8 cellular contexts compared by ENCODE assay signal in genomic region chr18:23618862-23619387, GRCh38. TPM values are rescaled to one million over a fixed set of nuclear protein-coding genes. Genes with fewer than 3 reads are reported as not detected.
A peak's percentile ranks its signal among the peaks of the same experiment; 100 is the strongest.
DNase-seq lines count a peak whose midpoint lies in the region; ATAC-seq, FAIRE-seq and TF ChIP-seq lines count a peak whose summit lies in the region.

No MANE protein-coding gene starts in this region.

- no peaks in the 10 kb centered on the region for H3K36me3 ChIP-seq in upper lobe of left lung

- TF ChIP-seq POLR2A in upper lobe of left lung (IDR thresholded peaks at IDR 0.05): peak in 1 of 4 donors; percentile 25

- H3K4me1 Mint-ChIP-seq in central memory CD8-positive, alpha-beta T cell: peaks cover 6% of the 10 kb centered on the region

- 30 to 35% methylated on average over 13 to 18 of the region's 18 CpGs for WGBS in upper lobe of left lung, 2 donors

- H3K36me3 Mint-ChIP-seq in central memory CD8-positive, alpha-beta T cell (ENCODE audit: insufficient read depth): no peaks in the 10 kb centered on the region

- H3K9me3 Mint-ChIP-seq in central memory CD8-positive, alpha-beta T cell: no peaks in the 10 kb centered on the region

- FAIRE-seq in GM18507 (lab: Jason Lieb, UNC): peak; percentile 66

- peak in 1 of 6 experiments; percentile 39 for TF ChIP-seq CTCF in upper lobe of left lung (IDR thresholded peaks at IDR 0.05)

- no peaks in the 10 kb centered on the region for H3K9me3 ChIP-seq in upper lobe of left lung

- peak overlapping the region; percentile 63 for H3K4me3 Mint-ChIP-seq in central memory CD8-positive, alpha-beta T cell

- no peak for TF ChIP-seq EP300 in upper lobe of left lung (IDR thresholded peaks at IDR 0.05)

- ATAC-seq in HG03460 (IDR thresholded peaks at IDR 0.05; ENCODE audit: unreplicated experiment) (peak; percentile 44), upper lobe of left lung (ENCODE audit: low FRiP score in 2 of 2) (peak; percentile 66 to 84), HG03520 (IDR thresholded peaks at IDR 0.05; ENCODE audit: unreplicated experiment) (no peak)
- no peak for ATAC-seq in central memory CD8-positive, alpha-beta T cell (replicated peaks; ENCODE audit: extremely low read depth, poor library complexity, severe bottlenecking)

- H3K4me3 ChIP-seq in upper lobe of left lung: peak overlapping the region in 3 of 4 donors; percentile 36 to 55 (median 49)

- peaks cover 7 to 21% (median 14%) of the 10 kb centered on the region in 4 donors for H3K4me1 ChIP-seq in upper lobe of left lung

- DNase-seq in GM18507 (ENCODE audit: extremely low spot score, insufficient read length, low read depth) (no peak), medulla oblongata (ENCODE audit: extremely low spot score) (peak; percentile 26), upper lobe of left lung (peak; percentile 51 to 84), KG1 (lab: John Stamatoyannopoulos, UW) (no peak), putamen (ENCODE audit: low spot score) (no peak)
- no peak for DNase-seq in central memory CD8-positive, alpha-beta T cell (ENCODE audit: low spot score in 2 of 2)

- H3K27ac Mint-ChIP-seq in central memory CD8-positive, alpha-beta T cell (ENCODE audit: low read depth): no peak overlapping the region

- peaks cover 0 to 8% (median 0%) of the 10 kb centered on the region in 4 donors for H3K27me3 ChIP-seq in upper lobe of left lung

- peaks cover 51% of the 10 kb centered on the region for H3K27me3 Mint-ChIP-seq in central memory CD8-positive, alpha-beta T cell

- peak overlapping the region; percentile 6 to 68 (median 47) for H3K27ac ChIP-seq in upper lobe of left lung

RNA-seq across cellular contexts. Expression of gene NPC1, which starts 32.6 kb away (rescaled TPM):
- total RNA-seq in upper lobe of left lung: 100 to 1,000 TPM; 117 to 437 (median 167) TPM

RNA-seq across cellular contexts. Expression of gene ANKRD29, which starts 43.8 kb away (rescaled TPM):
- total RNA-seq in upper lobe of left lung: 100 to 1,000 TPM in 2 of 6 donors, 10 to 100 TPM in 4; 50.4 to 150 (median 85.8) TPM

Comparison
In these comparisons a context has a peak if more than half of its experiments do, and no peak if none do; other contexts are left out.
1. DNase-seq: peak in medulla oblongata (single experiment) and upper lobe of left lung (2 of 2); none in GM18507 (single experiment), central memory CD8-positive, alpha-beta T cell (0 of 2), KG1 (single experiment) and putamen (single experiment).
2. ATAC-seq: peak in HG03460 (single experiment) and upper lobe of left lung (2 of 2); none in central memory CD8-positive, alpha-beta T cell (single experiment) and HG03520 (single experiment).